ENCODE assay signal across 29 cellular contexts in the genomic region with DNA sequence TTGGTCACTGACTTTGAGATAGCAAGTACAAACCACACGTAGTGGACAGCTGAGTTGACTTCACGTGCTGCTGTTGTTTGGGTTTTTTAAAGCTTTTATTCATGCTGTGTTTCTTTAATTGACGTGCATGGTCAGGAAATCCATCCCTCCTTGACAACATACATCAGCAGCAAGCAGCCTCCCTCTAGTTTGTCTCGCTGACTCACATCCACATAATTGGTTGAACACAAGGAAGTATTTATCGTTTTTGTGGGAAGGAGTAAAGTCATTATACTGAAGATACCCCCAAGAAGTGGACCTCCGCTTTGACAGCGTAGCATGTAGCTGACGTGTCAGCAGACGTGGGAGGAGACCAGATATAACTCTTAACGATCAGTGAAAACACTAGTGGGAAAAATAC.
DNase-seq lines count a peak whose midpoint lies in the region; ATAC-seq, FAIRE-seq and TF ChIP-seq lines count a peak whose summit lies in the region.
"Had no signal": no experiment of that assay in that cellular context is flagged by ENCODE, and none has a peak within 500 bp of the region (broad histone marks: within the 10 kb centered on the region; RNA-seq: fewer than 3 reads in every experiment).

No MANE protein-coding gene starts in this region.

- intact Hi-C loops in CD4-positive, alpha-beta T cell (cut with DNase I, micrococcal nuclease), result no loop called here

- H3K27me3 Mint-ChIP-seq in chondrocyte (ENCODE audit: low read depth), result no peaks in the 10 kb centered on the region
- H3K27me3 Mint-ChIP-seq in CD4-positive, alpha-beta T cell, result peaks cover 50% of the 10 kb centered on the region

- H3K36me3 Mint-ChIP-seq in chondrocyte (ENCODE audit: low read depth), result peaks cover 2% of the 10 kb centered on the region
- H3K36me3 Mint-ChIP-seq in CD4-positive, alpha-beta T cell (ENCODE audit: low read depth), result no peaks in the 10 kb centered on the region

- H3K9me3 ChIP-seq in CD4-positive, alpha-beta T cell (ENCODE audit: control insufficient read depth, low read length), result no peaks in the 10 kb centered on the region

- DNase-seq in A172 (ENCODE audit: low spot score), result peak; percentile 23
- DNase-seq in H54 (ENCODE audit: insufficient read length, low spot score), result no peak
- DNase-seq in chondrocyte (ENCODE audit: low spot score), result no peak
- DNase-seq in CD4-positive, alpha-beta T cell, result no peak
- DNase-seq: AML-193; CD4-positive, alpha-beta memory T cell; COR-L47; DMS53; GOT3; IMR-90; NCI-H1048; NCI-H1417; NCI-H1694 treated with DMSO at 0.1 percent for 48 hours; NCI-H2081; NCI-H2227 treated with DMSO at 0.1 percent for 48 hours; NCI-H510A; NCI-H69; SHP77 treated with DMSO at 0.1 percent for 48 hours had no signal

- no peak overlapping the region for H3K27ac ChIP-seq in CD4-positive, alpha-beta T cell (ENCODE audit: low read depth, low read length)
- H3K27ac ChIP-seq: 22Rv1; BLaER1 treated with 17β-estradiol and CSF1 and Interleukin-3, amounts not matched to agents 10 nM and 100 nM; KMS-11 had no signal

- H3K4me3 Mint-ChIP-seq in chondrocyte (ENCODE audit: unreplicated experiment), result no peak overlapping the region
- H3K4me3 Mint-ChIP-seq in CD4-positive, alpha-beta T cell, result no peak overlapping the region
- H3K4me3 Mint-ChIP-seq: CD4-positive, alpha-beta memory T cell had no signal

- POLR2A ChIA-PET in CD4-positive, alpha-beta T cell (lab: Charles Lee), result no interaction called here

- peak; percentile 91 for FAIRE-seq in H54 (lab: Jason Lieb, UNC)
- FAIRE-seq: G401.6, GM12878 had no signal

- CTCF ChIA-PET in CD4-positive, alpha-beta T cell (lab: Charles Lee), result no interaction called here

- TF ChIP-seq CTCF in WI38 (IDR thresholded peaks at IDR 0.05; ENCODE audit: low read depth, low read length) (no peak), chondrocyte (IDR thresholded peaks at IDR 0.05) (no peak)
- no peak for TF ChIP-seq CTCF in CD4-positive, alpha-beta T cell (IDR thresholded peaks at IDR 0.05)

- H3K27me3 ChIP-seq in CD4-positive, alpha-beta T cell (ENCODE audit: control insufficient read depth, insufficient read depth, low read length), result peaks cover 13% of the 10 kb centered on the region
- H3K27me3 ChIP-seq: BLaER1 treated with 17β-estradiol and CSF1 and Interleukin-3, amounts not matched to agents 10 nM and 100 nM had no signal

- peak overlapping the region; percentile 14 for H3K27ac Mint-ChIP-seq in chondrocyte (ENCODE audit: unreplicated experiment)
- H3K27ac Mint-ChIP-seq in CD4-positive, alpha-beta T cell, result no peak overlapping the region

- no peak for TF ChIP-seq POLR2A in H54 (IDR thresholded peaks at IDR 0.05; ENCODE audit: low read depth, low read length)

- no peak for ATAC-seq in CD4-positive, alpha-beta T cell (ENCODE audit: poor library complexity)
- ATAC-seq in HG03520 (IDR thresholded peaks at IDR 0.05; ENCODE audit: unreplicated experiment), result no peak
- no peak for ATAC-seq in HG02571 (IDR thresholded peaks at IDR 0.05; ENCODE audit: unreplicated experiment)
- ATAC-seq in activated CD4-positive, CD25-positive, alpha-beta regulatory T cell treated with anti-CD3 and anti-CD28 coated beads, Interleukin-2, amount 50 U/mL, for 24 hours, result no peak
- ATAC-seq: GM12878, HCT116, Panc1 had no signal

- H3K4me1 Mint-ChIP-seq in chondrocyte (ENCODE audit: low read depth), result peaks cover 42% of the 10 kb centered on the region
- no peaks in the 10 kb centered on the region for H3K4me1 Mint-ChIP-seq in CD4-positive, alpha-beta T cell (ENCODE audit: low read depth)

- H3K4me3 ChIP-seq in WI38 (ENCODE audit: low read depth, low read length), result peak overlapping the region; percentile 36
- H3K4me3 ChIP-seq: BLaER1 treated with 17β-estradiol and CSF1 and Interleukin-3, amounts not matched to agents 10 nM and 100 nM; GM12878 had no signal

- peaks cover 2% of the 10 kb centered on the region for H3K9me3 Mint-ChIP-seq in chondrocyte (ENCODE audit: low read depth)
- H3K9me3 Mint-ChIP-seq in CD4-positive, alpha-beta T cell, result no peaks in the 10 kb centered on the region
- H3K9me3 Mint-ChIP-seq: CD4-positive, alpha-beta memory T cell had no signal
